ENCODE assay signal across 1 cellular context in genomic region chr6:79078057-79078969, GRCh38.
TF ChIP-seq lines count a peak whose summit lies in the region.

PHIP (minus strand) TSS chr6:79078254; CDS start chr6:79078068, 186 bp downstream.

TF ChIP-seq in HepG2, 621 proteins besides CTCF, POLR2A, EP300 and RAD21 (continued from another document and continues in another):
- TF ChIP-seq ZNF496 (CRISPR knock-in tag; IDR thresholded peaks at IDR 0.05; ENCODE audit: insufficient replicate concordance): no peak
- TF ChIP-seq HDAC2 (CRISPR knock-in tag; IDR thresholded peaks at IDR 0.05): 0 out of 2 replicates have a peak, but pooled peaks have one; percentile 45
- TF ChIP-seq ZNF337 (CRISPR knock-in tag; IDR thresholded peaks at IDR 0.05; ENCODE audit: borderline replicate concordance, low read depth): no peak
- no peak for TF ChIP-seq ZNF597 (CRISPR knock-in tag; IDR thresholded peaks at IDR 0.05)
- TF ChIP-seq SMARCC2 (IDR thresholded peaks at IDR 0.05): no peak
- TF ChIP-seq MTA3 (CRISPR knock-in tag; IDR thresholded peaks at IDR 0.05): no peak
- TF ChIP-seq ZBTB44 (CRISPR knock-in tag; IDR thresholded peaks at IDR 0.05): no peak
- no peak for TF ChIP-seq PBX2 (CRISPR knock-in tag; IDR thresholded peaks at IDR 0.05)
- TF ChIP-seq ZFY (CRISPR knock-in tag; IDR thresholded peaks at IDR 0.05): peak; percentile 84
- peak; percentile 62 for TF ChIP-seq KAT8 (CRISPR knock-in tag; IDR thresholded peaks at IDR 0.05)
- TF ChIP-seq ZBTB20 (CRISPR knock-in tag; IDR thresholded peaks at IDR 0.05; ENCODE audit: borderline replicate concordance, low read depth): no peak
- no peak; the same call in 1 of the 2 replicates for TF ChIP-seq RARA (CRISPR knock-in tag; IDR thresholded peaks at IDR 0.05)
- TF ChIP-seq ZNF747 (CRISPR knock-in tag; IDR thresholded peaks at IDR 0.05; ENCODE audit: borderline replicate concordance): no peak
- TF ChIP-seq CAMTA2 (CRISPR knock-in tag; IDR thresholded peaks at IDR 0.05; ENCODE audit: borderline replicate concordance): no peak
- TF ChIP-seq MED8 (CRISPR knock-in tag; IDR thresholded peaks at IDR 0.05; ENCODE audit: insufficient replicate concordance): no peak
- no peak for TF ChIP-seq JUNB (CRISPR knock-in tag; IDR thresholded peaks at IDR 0.05; ENCODE audit: borderline replicate concordance)
- TF ChIP-seq MBD4 (IDR thresholded peaks at IDR 0.05; ENCODE audit: borderline replicate concordance, low read length): peak; percentile 56; the same call in 1 of the 2 replicates
- TF ChIP-seq NFAT5 (CRISPR knock-in tag; IDR thresholded peaks at IDR 0.05): no peak; the same call in 1 of the 2 replicates
- no peak for TF ChIP-seq ZNF772 (CRISPR knock-in tag; IDR thresholded peaks at IDR 0.05)
- TF ChIP-seq ZMAT3 (CRISPR knock-in tag; conservative IDR thresholded peaks at IDR 0.05): peak; percentile 89
- peak; percentile 93 for TF ChIP-seq GMEB2 (CRISPR knock-in tag; IDR thresholded peaks at IDR 0.05; ENCODE audit: low read depth)
- no peak for TF ChIP-seq TBP (CRISPR knock-in tag; IDR thresholded peaks at IDR 0.05)
- no peak for TF ChIP-seq RBM22 (optimal IDR thresholded peaks at IDR 0.05; ENCODE audit: low read length)
- TF ChIP-seq SYNCRIP (IDR thresholded peaks at IDR 0.05; ENCODE audit: insufficient read depth, low read depth, low read length): no peak
- TF ChIP-seq SOX6 (IDR thresholded peaks at IDR 0.05): no peak
- TF ChIP-seq SOX6 (CRISPR knock-in tag; IDR thresholded peaks at IDR 0.05): peak; percentile 60
- no peak; the same call in 1 of the 2 replicates for TF ChIP-seq ZNF782 (CRISPR knock-in tag; IDR thresholded peaks at IDR 0.05; ENCODE audit: borderline replicate concordance)
- TF ChIP-seq KLF16 (CRISPR knock-in tag; IDR thresholded peaks at IDR 0.05): peak in 1 of 2 experiments; percentile 54; a peak in 1 of 4 replicates
- TF ChIP-seq SMAD3 (CRISPR knock-in tag; IDR thresholded peaks at IDR 0.05): peak; percentile 84
- no peak for TF ChIP-seq SUZ12 (IDR thresholded peaks at IDR 0.05; ENCODE audit: low read depth, low read length)
- no peak for TF ChIP-seq SRSF4 (IDR thresholded peaks at IDR 0.05; ENCODE audit: low read depth, low read length, poor library complexity, severe bottlenecking)
- no peak for TF ChIP-seq CREB3 (CRISPR knock-in tag; IDR thresholded peaks at IDR 0.05)
- TF ChIP-seq TFAP4 (IDR thresholded peaks at IDR 0.05; ENCODE audit: borderline replicate concordance, low read depth): no peak
- TF ChIP-seq POLR2AphosphoS5 (IDR thresholded peaks at IDR 0.05; ENCODE audit: low read depth, low read length): peak; percentile 76
- TF ChIP-seq ZBTB7A (CRISPR knock-in tag; IDR thresholded peaks at IDR 0.05): peak; percentile 75
- peak; percentile 84 for TF ChIP-seq ZMYM4 (CRISPR knock-in tag; IDR thresholded peaks at IDR 0.05)
- TF ChIP-seq HNRNPK (IDR thresholded peaks at IDR 0.05; ENCODE audit: low read depth, low read length, poor library complexity, severe bottlenecking): peak; percentile 16
- no peak for TF ChIP-seq TBL1XR1 (IDR thresholded peaks at IDR 0.05; ENCODE audit: borderline replicate concordance, low read length, partially characterized antibody)
- TF ChIP-seq E2F2 (CRISPR knock-in tag; IDR thresholded peaks at IDR 0.05; ENCODE audit: borderline replicate concordance): no peak
- TF ChIP-seq BCLAF1 (IDR thresholded peaks at IDR 0.05): no peak
- TF ChIP-seq CSRNP2 (CRISPR knock-in tag; conservative IDR thresholded peaks at IDR 0.05; ENCODE audit: low read depth): no peak
- TF ChIP-seq CSRNP1 (CRISPR knock-in tag; IDR thresholded peaks at IDR 0.05): peak; percentile 87; the same call in 1 of the 2 replicates
